ENCODE assay signal across 2 cellular contexts in the genomic region with DNA sequence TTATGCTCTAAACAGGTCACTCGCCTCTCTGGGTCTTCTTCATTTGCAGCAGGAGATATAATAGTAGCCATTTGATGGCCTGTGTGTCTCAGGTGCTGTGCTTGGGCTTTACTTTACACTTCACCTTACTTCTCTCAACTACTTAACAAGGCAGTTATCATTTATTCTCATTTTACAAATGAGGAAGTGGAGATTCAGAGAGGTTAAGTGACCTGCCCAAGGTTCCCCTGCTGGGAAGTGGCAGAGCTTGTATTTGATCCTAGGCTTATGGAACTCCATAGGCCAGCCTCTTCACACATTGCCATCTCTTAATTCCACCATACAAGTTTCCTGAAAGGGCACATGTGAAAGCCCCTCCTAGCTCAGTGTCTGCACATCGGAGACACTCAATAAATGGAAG.
A peak's percentile ranks its signal among the peaks of the same experiment; 100 is the strongest.
TF ChIP-seq lines count a peak whose summit lies in the region.

No MANE protein-coding gene starts in this region.

TF ChIP-seq in GM12891, 5 proteins besides CTCF, POLR2A, EP300 and RAD21:
- TF ChIP-seq POU2F2 (IDR thresholded peaks at IDR 0.05; ENCODE audit: low read depth, low read length) (no peak), SPI1 (IDR thresholded peaks at IDR 0.05; ENCODE audit: low read depth, low read length) (peak; percentile 71)

TF ChIP-seq in GM12878, 131 proteins besides CTCF, POLR2A, EP300 and RAD21:
- TF ChIP-seq IKZF1 (conservative IDR thresholded peaks at IDR 0.05) (no peak), STAT3 (IDR thresholded peaks at IDR 0.05; ENCODE audit: low read depth, low read length) (no peak), SPI1 (IDR thresholded peaks at IDR 0.05; ENCODE audit: borderline replicate concordance, insufficient read depth, low read depth, low read length) (peak; percentile 61), HDAC2 (IDR thresholded peaks at IDR 0.05) (no peak)
- TF ChIP-seq, protein P1, sequence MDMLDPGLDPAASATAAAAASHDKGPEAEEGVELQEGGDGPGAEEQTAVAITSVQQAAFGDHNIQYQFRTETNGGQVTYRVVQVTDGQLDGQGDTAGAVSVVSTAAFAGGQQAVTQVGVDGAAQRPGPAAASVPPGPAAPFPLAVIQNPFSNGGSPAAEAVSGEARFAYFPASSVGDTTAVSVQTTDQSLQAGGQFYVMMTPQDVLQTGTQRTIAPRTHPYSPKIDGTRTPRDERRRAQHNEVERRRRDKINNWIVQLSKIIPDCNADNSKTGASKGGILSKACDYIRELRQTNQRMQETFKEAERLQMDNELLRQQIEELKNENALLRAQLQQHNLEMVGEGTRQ (IDR thresholded peaks at IDR 0.05; ENCODE audit: borderline replicate concordance, low read depth, low read length), result no peak
- TF ChIP-seq, protein P2, sequence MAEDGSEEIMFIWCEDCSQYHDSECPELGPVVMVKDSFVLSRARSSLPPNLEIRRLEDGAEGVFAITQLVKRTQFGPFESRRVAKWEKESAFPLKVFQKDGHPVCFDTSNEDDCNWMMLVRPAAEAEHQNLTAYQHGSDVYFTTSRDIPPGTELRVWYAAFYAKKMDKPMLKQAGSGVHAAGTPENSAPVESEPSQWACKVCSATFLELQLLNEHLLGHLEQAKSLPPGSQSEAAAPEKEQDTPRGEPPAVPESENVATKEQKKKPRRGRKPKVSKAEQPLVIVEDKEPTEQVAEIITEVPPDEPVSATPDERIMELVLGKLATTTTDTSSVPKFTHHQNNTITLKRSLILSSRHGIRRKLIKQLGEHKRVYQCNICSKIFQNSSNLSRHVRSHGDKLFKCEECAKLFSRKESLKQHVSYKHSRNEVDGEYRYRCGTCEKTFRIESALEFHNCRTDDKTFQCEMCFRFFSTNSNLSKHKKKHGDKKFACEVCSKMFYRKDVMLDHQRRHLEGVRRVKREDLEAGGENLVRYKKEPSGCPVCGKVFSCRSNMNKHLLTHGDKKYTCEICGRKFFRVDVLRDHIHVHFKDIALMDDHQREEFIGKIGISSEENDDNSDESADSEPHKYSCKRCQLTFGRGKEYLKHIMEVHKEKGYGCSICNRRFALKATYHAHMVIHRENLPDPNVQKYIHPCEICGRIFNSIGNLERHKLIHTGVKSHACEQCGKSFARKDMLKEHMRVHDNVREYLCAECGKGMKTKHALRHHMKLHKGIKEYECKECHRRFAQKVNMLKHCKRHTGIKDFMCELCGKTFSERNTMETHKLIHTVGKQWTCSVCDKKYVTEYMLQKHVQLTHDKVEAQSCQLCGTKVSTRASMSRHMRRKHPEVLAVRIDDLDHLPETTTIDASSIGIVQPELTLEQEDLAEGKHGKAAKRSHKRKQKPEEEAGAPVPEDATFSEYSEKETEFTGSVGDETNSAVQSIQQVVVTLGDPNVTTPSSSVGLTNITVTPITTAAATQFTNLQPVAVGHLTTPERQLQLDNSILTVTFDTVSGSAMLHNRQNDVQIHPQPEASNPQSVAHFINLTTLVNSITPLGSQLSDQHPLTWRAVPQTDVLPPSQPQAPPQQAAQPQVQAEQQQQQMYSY (CRISPR knock-in tag; IDR thresholded peaks at IDR 0.05), result no peak
- TF ChIP-seq, protein P3, sequence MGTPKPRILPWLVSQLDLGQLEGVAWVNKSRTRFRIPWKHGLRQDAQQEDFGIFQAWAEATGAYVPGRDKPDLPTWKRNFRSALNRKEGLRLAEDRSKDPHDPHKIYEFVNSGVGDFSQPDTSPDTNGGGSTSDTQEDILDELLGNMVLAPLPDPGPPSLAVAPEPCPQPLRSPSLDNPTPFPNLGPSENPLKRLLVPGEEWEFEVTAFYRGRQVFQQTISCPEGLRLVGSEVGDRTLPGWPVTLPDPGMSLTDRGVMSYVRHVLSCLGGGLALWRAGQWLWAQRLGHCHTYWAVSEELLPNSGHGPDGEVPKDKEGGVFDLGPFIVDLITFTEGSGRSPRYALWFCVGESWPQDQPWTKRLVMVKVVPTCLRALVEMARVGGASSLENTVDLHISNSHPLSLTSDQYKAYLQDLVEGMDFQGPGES (IDR thresholded peaks at IDR 0.05), result no peak
